In genomic region chr2:25339121-25339738, GRCh38 we compare ENCODE assay signal across 11 cellular contexts. TPM values are rescaled to one million over a fixed set of nuclear protein-coding genes. Genes with fewer than 3 reads are reported as not detected.
DNase-seq lines count a peak whose midpoint lies in the region; ATAC-seq and TF ChIP-seq lines count a peak whose summit lies in the region.
"Had no signal": no experiment of that assay in that cellular context is flagged by ENCODE, and none has a peak within 500 bp of the region (broad histone marks: within the 10 kb centered on the region; RNA-seq: fewer than 3 reads in every experiment).

No MANE protein-coding gene starts in this region.

- H3K27ac ChIP-seq in CD8-positive, alpha-beta memory T cell (ENCODE audit: low read depth, low read length): no peak overlapping the region
- H3K27ac ChIP-seq in Peyer's patch (peak overlapping the region in 3 of 4 donors; percentile 16 to 87 (median 75)), ovary (peak overlapping the region; percentile 74 to 81)

- TF ChIP-seq CTCF in Peyer's patch (IDR thresholded peaks at IDR 0.05): no peak
- no peak for TF ChIP-seq CTCF in endothelial cell (IDR thresholded peaks at IDR 0.05; ENCODE audit: unreplicated experiment)
- TF ChIP-seq CTCF in ovary (IDR thresholded peaks at IDR 0.05): no peak

- H3K4me1 Mint-ChIP-seq in CD8-positive, alpha-beta memory T cell: peaks cover 44 to 57% (median 51%) of the 10 kb centered on the region in 3 donors
- H3K4me1 Mint-ChIP-seq in endothelial cell (ENCODE audit: unreplicated experiment): peaks cover 16% of the 10 kb centered on the region

- H3K27ac Mint-ChIP-seq in CD8-positive, alpha-beta memory T cell: peak overlapping the region in 7 of 8 donors; percentile 67 to 96 (median 80)
- no peak overlapping the region for H3K27ac Mint-ChIP-seq in endothelial cell (ENCODE audit: unreplicated experiment)

- H3K36me3 Mint-ChIP-seq in CD8-positive, alpha-beta memory T cell: peaks cover 0 to 4% (median 0%) of the 10 kb centered on the region in 3 donors
- no peaks in the 10 kb centered on the region for H3K36me3 Mint-ChIP-seq in endothelial cell (ENCODE audit: low read depth, unreplicated experiment)

- DNase-seq in CD8-positive, alpha-beta memory T cell: no peak
- DNase-seq in Peyer's patch (no peak), endothelial cell (ENCODE audit: low spot score) (no peak), ovary (peak in 1 of 5 donors; percentile 30), NCI-H187 (lab: John Stamatoyannopoulos, UW) (no peak), SIG-M5 (lab: John Stamatoyannopoulos, UW) (no peak)
- DNase-seq: KG1, occipital lobe had no signal

- intact Hi-C loops in ovary (cut with DNase I): loop anchor here in 1 of 4 donors (10.0 kb wide), 1 partner anchor 54 kb away; no protein-coding TSS in a partner anchor

- POLR2A ChIA-PET in CD8-positive, alpha-beta memory T cell (lab: Charles Lee): interaction anchor here (0.5 to 1.9 kb wide), 2 partner anchors 16 to 22 kb away, joined by 5 to 6 read pairs; no protein-coding TSS in a partner anchor

- peaks cover 52% of the 10 kb centered on the region for H3K4me1 ChIP-seq in CD8-positive, alpha-beta memory T cell (ENCODE audit: insufficient read depth, low read length)
- H3K4me1 ChIP-seq in Peyer's patch (peaks cover 0 to 35% (median 11%) of the 10 kb centered on the region in 4 donors), ovary (ENCODE audit: insufficient read depth) (peaks cover 14% of the 10 kb centered on the region)

- H3K9me3 Mint-ChIP-seq in CD8-positive, alpha-beta memory T cell: no peaks in the 10 kb centered on the region
- H3K9me3 Mint-ChIP-seq in endothelial cell (ENCODE audit: unreplicated experiment): no peaks in the 10 kb centered on the region

- no peak overlapping the region for H3K4me3 ChIP-seq in CD8-positive, alpha-beta memory T cell (ENCODE audit: low read length)
- H3K4me3 ChIP-seq in Peyer's patch (no peak overlapping the region), ovary (no peak overlapping the region)

- TF ChIP-seq EP300 in ovary (IDR thresholded peaks at IDR 0.05): no peak

- no peaks in the 10 kb centered on the region for H3K9me3 ChIP-seq in CD8-positive, alpha-beta memory T cell (ENCODE audit: low read length)
- H3K9me3 ChIP-seq in Peyer's patch: no peaks in the 10 kb centered on the region
- H3K9me3 ChIP-seq in ovary: no peaks in the 10 kb centered on the region

- peaks cover 0 to 1% of the 10 kb centered on the region in 2 donors for H3K27me3 Mint-ChIP-seq in CD8-positive, alpha-beta memory T cell
- H3K27me3 Mint-ChIP-seq in endothelial cell (ENCODE audit: unreplicated experiment): peaks cover 11% of the 10 kb centered on the region

- CTCF ChIA-PET in CD8-positive, alpha-beta memory T cell (lab: Charles Lee): interaction anchor here (0.6 to 1.8 kb wide), 4 partner anchors 23 to 53 kb away, joined by 3 to 6 read pairs (median 4); no protein-coding TSS in a partner anchor

- ATAC-seq in GM18520 (IDR thresholded peaks at IDR 0.05; ENCODE audit: unreplicated experiment): no peak
- no peak for ATAC-seq in HG03139 (IDR thresholded peaks at IDR 0.05; ENCODE audit: unreplicated experiment)
- ATAC-seq: activated CD4-positive, CD25-positive, alpha-beta regulatory T cell treated with anti-CD3 and anti-CD28 coated beads, Interleukin-2, amount 50 U/mL, for 24 hours had no signal

- TF ChIP-seq POLR2A in Peyer's patch (IDR thresholded peaks at IDR 0.05) (no peak), ovary (IDR thresholded peaks at IDR 0.05) (no peak)

- H3K36me3 ChIP-seq in CD8-positive, alpha-beta memory T cell (ENCODE audit: insufficient read depth, low read length): no peaks in the 10 kb centered on the region
- H3K36me3 ChIP-seq in Peyer's patch: no peaks in the 10 kb centered on the region
- H3K36me3 ChIP-seq in ovary: no peaks in the 10 kb centered on the region

- peak overlapping the region; percentile 66 to 87 (median 82) for H3K4me3 Mint-ChIP-seq in CD8-positive, alpha-beta memory T cell
- H3K4me3 Mint-ChIP-seq in endothelial cell (ENCODE audit: unreplicated experiment): peak overlapping the region; percentile 12

- 39 to 42% (median 40%) methylated on average over 9 of the region's 9 CpGs for WGBS in ovary, 3 donors

- H3K27me3 ChIP-seq in CD8-positive, alpha-beta memory T cell (ENCODE audit: insufficient read depth, low read length, poor library complexity, severe bottlenecking): no peaks in the 10 kb centered on the region
- H3K27me3 ChIP-seq in Peyer's patch: no peaks in the 10 kb centered on the region
- no peaks in the 10 kb centered on the region for H3K27me3 ChIP-seq in ovary

RNA-seq across cellular contexts. Expression of gene DNMT3A, which starts 2.5 kb away (rescaled TPM):
- total RNA-seq in CD8-positive, alpha-beta memory T cell: 10 to 100 TPM; 77.9 to 80.7 TPM
- 19.4 TPM for polyA plus RNA-seq in CD8-positive, alpha-beta memory T cell
- total RNA-seq in Peyer's patch: 100 to 1,000 TPM in 1 of 4 donors, 10 to 100 TPM in 3; 10.7 to 126 (median 27.7) TPM
- 177 TPM for total RNA-seq in endothelial cell (ENCODE audit: unreplicated experiment)
- 10 to 100 TPM; 14.3 to 72.7 (median 47.4) TPM for total RNA-seq in ovary
- 10 to 100 TPM; 11.3 to 17.3 TPM for polyA plus RNA-seq in ovary
